ENCODE assay signal across 7 cellular contexts in genomic region chr13:113493315-113493951, GRCh38. TPM values are rescaled to one million over a fixed set of nuclear protein-coding genes. Genes with fewer than 3 reads are reported as not detected.
A peak's percentile ranks its signal among the peaks of the same experiment; 100 is the strongest.
DNase-seq lines count a peak whose midpoint lies in the region; ATAC-seq and TF ChIP-seq lines count a peak whose summit lies in the region.

No MANE protein-coding gene starts in this region.

- WGBS in lower leg skin, 2 donors, result 17 to 19% methylated on average over 5 of the region's 5 CpGs

- H3K4me3 ChIP-seq in lower leg skin (ENCODE audit: low read depth, poor library complexity, severe bottlenecking), result no peak overlapping the region

- H3K9me3 Mint-ChIP-seq in nephron, result no peaks in the 10 kb centered on the region

- DNase-seq in GDM1 (lab: John Stamatoyannopoulos, UW) (peak; percentile 36), RPMI7951 (ENCODE audit: low read depth) (peak; percentile 87), dermis microvascular lymphatic vessel endothelial cell (ENCODE audit: low read depth in 2 of 2) (peak; percentile 73 to 97), NCI-H446 (lab: John Stamatoyannopoulos, UW) (no peak), lower leg skin (ENCODE audit: low spot score in 2 of 2) (no peak)

- peaks cover 48% of the 10 kb centered on the region for H3K4me1 Mint-ChIP-seq in nephron

- intact Hi-C loops in lower leg skin (cut with DNase I; ENCODE audit: low total_unique reads), result no loop called here

- TF ChIP-seq POLR2A in lower leg skin (IDR thresholded peaks at IDR 0.05), result no peak

- H3K27ac Mint-ChIP-seq in nephron, result peak overlapping the region; percentile 74 to 91 (median 88)

- H3K4me3 Mint-ChIP-seq in nephron, result peak overlapping the region; percentile 73 to 86 (median 82)

- peaks cover 23% of the 10 kb centered on the region for H3K36me3 Mint-ChIP-seq in nephron (ENCODE audit: low read depth)

- no peaks in the 10 kb centered on the region for H3K27me3 Mint-ChIP-seq in nephron (ENCODE audit: low read depth)

- ATAC-seq in HG02884 (IDR thresholded peaks at IDR 0.05; ENCODE audit: unreplicated experiment), result peak; percentile 28

- TF ChIP-seq CTCF in nephron (IDR thresholded peaks at IDR 0.05; ENCODE audit: unreplicated experiment in 3 of 3), result no peak
- TF ChIP-seq CTCF in lower leg skin (IDR thresholded peaks at IDR 0.05), result no peak

RNA-seq across cellular contexts. Expression of gene DCUN1D2, which starts 2.9 kb away (rescaled TPM):
- 3.6 and 7.3 TPM in 2 replicates for total RNA-seq in RPMI7951 (2014; rRNA removed; shearing (Covaris generic))
- total RNA-seq in dermis microvascular lymphatic vessel endothelial cell, result 5.4 and 8.3 TPM in 2 replicates
- total RNA-seq in lower leg skin, result 10 to 100 TPM; 12.0 to 35.2 (median 18.9) TPM

RNA-seq across cellular contexts. Expression of gene ADPRHL1, which starts 40.1 kb away (rescaled TPM):
- 0.29 TPM in 1 of 2 replicates, not detected in the other for total RNA-seq in RPMI7951 (2014; rRNA removed; shearing (Covaris generic))
- total RNA-seq in dermis microvascular lymphatic vessel endothelial cell, result 0.25 and 0.77 TPM in 2 replicates
- 1 to 10 TPM; 1.9 to 9.4 (median 6.5) TPM for total RNA-seq in lower leg skin

Comparison
In these comparisons a context has a peak if more than half of its experiments do, and no peak if none do; other contexts are left out.
1. DNase-seq: peak in GDM1 (single experiment), RPMI7951 (single experiment) and dermis microvascular lymphatic vessel endothelial cell (2 of 2); none in NCI-H446 (0 of 2) and lower leg skin (0 of 2).